32 cellular contexts compared by ENCODE assay signal in genomic region chr6:106540907-106541306, GRCh38.
DNase-seq lines count a peak whose midpoint lies in the region; ATAC-seq, FAIRE-seq and TF ChIP-seq lines count a peak whose summit lies in the region.
"Had no signal": no experiment of that assay in that cellular context is flagged by ENCODE, and none has a peak within 500 bp of the region (broad histone marks: within the 10 kb centered on the region; RNA-seq: fewer than 3 reads in every experiment).

No MANE protein-coding gene starts in this region.

- no peak overlapping the region for H3K56ac ChIP-seq in IMR-90 (ENCODE audit: extremely low read depth, insufficient read depth, low read length)

- H2BK120ac ChIP-seq in IMR-90 (ENCODE audit: low read depth, low read length), result no peak overlapping the region

- H2AK5ac ChIP-seq in IMR-90 (ENCODE audit: low read depth, low read length), result no peak overlapping the region

- H3K9me3 ChIP-seq in IMR-90 (ENCODE audit: control insufficient read depth, insufficient read depth, low read length) (no peaks in the 10 kb centered on the region), liver (ENCODE audit: control insufficient read depth in 4 of 4, low read length in 3 of 4) (no peaks in the 10 kb centered on the region), subcutaneous abdominal adipose tissue (ENCODE audit: control insufficient read depth in 5 of 5, low read length in 5 of 5) (no peaks in the 10 kb centered on the region)
- H3K9me3 ChIP-seq: breast epithelium, ovary, SJSA1, suprapubic skin, uterus had no signal

- TF ChIP-seq POLR2A in IMR-90 (IDR thresholded peaks at IDR 0.05; ENCODE audit: low read depth, low read length), result no peak
- TF ChIP-seq POLR2A in lower leg skin (IDR thresholded peaks at IDR 0.05), result no peak

- H3K9me3 Mint-ChIP-seq in central memory CD8-positive, alpha-beta T cell, result no peaks in the 10 kb centered on the region
- H3K9me3 Mint-ChIP-seq: activated CD4-positive, alpha-beta memory T cell treated with anti-CD3 and anti-CD28 coated beads, Interleukin-2, amount 10 ng/mL, durations not matched to agents 7 days and 5 days; activated T-helper 17 cell treated with anti-CD3 and anti-CD28 coated beads, Interleukin-2, amount 50 U/mL, for 72 hours; CD4-positive, alpha-beta T cell; GM23338; natural killer cell; stimulated activated effector memory CD8-positive, alpha-beta T cell treated with anti-CD3 and anti-CD28 coated beads, Interleukin-12 subunit alpha, Interleukin-12 subunit beta, amount 100 ng/mL, for 72 hours had no signal

- H3K4me1 Mint-ChIP-seq in central memory CD8-positive, alpha-beta T cell, result peaks cover 37% of the 10 kb centered on the region

- peak overlapping the region; percentile 3; the same call in 2 of the 3 replicates for H2BK15ac ChIP-seq in IMR-90 (ENCODE audit: low read depth, low read length)

- BruUV-seq in IMR-90 (replicated peaks; lab: Mats Ljungman, UMichigan), result no TSS peak

- no peak for TF ChIP-seq CTCF in IMR-90 (conservative IDR thresholded peaks at IDR 0.05; ENCODE audit: low read depth, low read length)
- TF ChIP-seq CTCF in liver (IDR thresholded peaks at IDR 0.05; ENCODE audit: low read depth, low read length, missing input control), result no peak
- no peak for TF ChIP-seq CTCF in lower leg skin (IDR thresholded peaks at IDR 0.05)

- DNase-seq in IMR-90 (no peak), urothelium cell line (ENCODE audit: low spot score) (no peak), lower leg skin (ENCODE audit: low spot score in 2 of 2) (no peak)
- DNase-seq in central memory CD8-positive, alpha-beta T cell (ENCODE audit: low spot score in 2 of 2), result no peak
- DNase-seq: activated CD4-positive, alpha-beta memory T cell treated with anti-CD3 and anti-CD28 coated beads, Interleukin-2, amount 10 ng/mL, durations not matched to agents 7 days and 5 days; activated CD8-positive, alpha-beta memory T cell treated with anti-CD3 and anti-CD28 coated beads, Interleukin-2, amount 50 U/mL, for 48 hours; activated naive CD4-positive, alpha-beta T cell treated with anti-CD3 and anti-CD28 coated beads, Interleukin-2, amount 50 U/mL, for 16 hours; CD4-positive, alpha-beta T cell; EL; islet precursor cell; left ventricle myocardium superior; natural killer cell; NCI-H1105; NCI-H187 treated with DMSO at 0.1 percent for 48 hours; NCI-H526 treated with DMSO at 0.1 percent for 48 hours; ovary; retina; stimulated activated CD4-positive, alpha-beta T cell treated with anti-CD3 and anti-CD28 coated beads, Interleukin-12 subunit alpha, Interleukin-12 subunit beta, amount 100 ng/mL, for 4 hours; stimulated activated CD4-positive, alpha-beta T cell treated with anti-CD3 and anti-CD28 coated beads, Interleukin-4, amount 100 ng/mL, for 24 hours; T-helper 1 cell; uterus had no signal

- H3K27ac ChIP-seq in IMR-90 (ENCODE audit: insufficient read depth, low read length) (peak overlapping the region; percentile 26; the same call in 1 of the 2 replicates), liver (ENCODE audit: low read depth in 1 of 2, low read length in 2 of 2) (no peak overlapping the region), subcutaneous abdominal adipose tissue (ENCODE audit: low read depth, low read length) (peak overlapping the region; percentile 81)
- H3K27ac ChIP-seq: breast epithelium, ovary, SJSA1, uterus had no signal

- no peak overlapping the region for H3K4me3 Mint-ChIP-seq in central memory CD8-positive, alpha-beta T cell
- H3K4me3 Mint-ChIP-seq: activated CD4-positive, alpha-beta memory T cell treated with anti-CD3 and anti-CD28 coated beads, Interleukin-2, amount 10 ng/mL, durations not matched to agents 7 days and 5 days; activated T-helper 17 cell treated with anti-CD3 and anti-CD28 coated beads, Interleukin-2, amount 50 U/mL, for 72 hours; CD4-positive, alpha-beta T cell; GM23338; natural killer cell; stimulated activated effector memory CD8-positive, alpha-beta T cell treated with anti-CD3 and anti-CD28 coated beads, Interleukin-12 subunit alpha, Interleukin-12 subunit beta, amount 100 ng/mL, for 72 hours had no signal

- WGBS in IMR-90 (ENCODE audit: extremely low coverage in 2 of 2, insufficient read length in 1 of 2), 2 experiments, result no CpG with 5 or more reads among the region's 6 CpGs
- 36% methylated on average over 6 of the region's 6 CpGs for WGBS in liver
- WGBS in lower leg skin, 2 donors, result 80 to 88% methylated on average over 6 of the region's 6 CpGs

- H3K27me3 ChIP-seq in IMR-90 (ENCODE audit: control insufficient read depth, insufficient read depth, low read length), result no peaks in the 10 kb centered on the region
- no peaks in the 10 kb centered on the region for H3K27me3 ChIP-seq in liver (ENCODE audit: control insufficient read depth in 4 of 4, insufficient read depth in 4 of 4, low read length in 3 of 4)
- H3K27me3 ChIP-seq in subcutaneous abdominal adipose tissue (ENCODE audit: control insufficient read depth in 5 of 5, insufficient read depth in 4 of 5, low read length in 5 of 5), result no peaks in the 10 kb centered on the region
- H3K27me3 ChIP-seq: breast epithelium, ovary, SJSA1, suprapubic skin, uterus had no signal

- H3K4me1 ChIP-seq in IMR-90 (ENCODE audit: control insufficient read depth, insufficient read depth, low read length), result peaks cover 2% of the 10 kb centered on the region
- H3K4me1 ChIP-seq in liver (ENCODE audit: control insufficient read depth in 4 of 4, insufficient read depth in 4 of 4, low read length in 3 of 4), result peaks cover 0 to 12% (median 4%) of the 10 kb centered on the region in 4 donors
- H3K4me1 ChIP-seq in subcutaneous abdominal adipose tissue (ENCODE audit: control insufficient read depth in 5 of 5, insufficient read depth in 5 of 5, low read length in 5 of 5), result peaks cover under 1 to 33% (median 20%) of the 10 kb centered on the region in 5 donors
- H3K4me1 ChIP-seq: uterus had no signal

- no peak for FAIRE-seq in urothelium cell line (lab: Jason Lieb, UNC)
- FAIRE-seq: GM12891 had no signal

- H3K18ac ChIP-seq in IMR-90 (ENCODE audit: low read depth, low read length), result peak overlapping the region; percentile 65

- H3K4me3 ChIP-seq in IMR-90 (ENCODE audit: insufficient read depth, low read depth, low read length) (no peak overlapping the region), liver (ENCODE audit: low read depth in 1 of 3, low read length in 3 of 3) (no peak overlapping the region), subcutaneous abdominal adipose tissue (ENCODE audit: low read depth in 1 of 5, low read length in 5 of 5) (no peak overlapping the region), lower leg skin (ENCODE audit: low read depth, poor library complexity, severe bottlenecking) (no peak overlapping the region)
- H3K4me3 ChIP-seq: breast epithelium, GM23338, ovary, SJSA1, suprapubic skin, uterus had no signal

- H3K36me3 Mint-ChIP-seq in central memory CD8-positive, alpha-beta T cell (ENCODE audit: insufficient read depth), result peaks cover 59% of the 10 kb centered on the region

- no peak overlapping the region for H3K4me2 ChIP-seq in IMR-90 (ENCODE audit: low read depth, low read length)
- H3K4me2 ChIP-seq: GM23338 had no signal

- H3K23ac ChIP-seq in IMR-90 (ENCODE audit: low read depth, low read length), result no peak overlapping the region

- peak overlapping the region in 1 of 2 experiments; percentile 40; a peak in 2 of 4 replicates for H4K8ac ChIP-seq in IMR-90 (ENCODE audit: low read depth in 2 of 2, low read length in 2 of 2)

- in situ Hi-C loops in IMR-90 (cut with MboI; ENCODE audit: low sequenced_read_pairs), result no loop called here

- H2BK5ac ChIP-seq in IMR-90 (ENCODE audit: low read depth, low read length, poor library complexity, severe bottlenecking), result no peak overlapping the region

- POLR2A ChIA-PET in IMR-90 (lab: Charles Lee; ENCODE audit: unreplicated experiment), result no interaction called here

- H3K9me1 ChIP-seq in IMR-90 (ENCODE audit: insufficient read depth, low read length), result 0 out of 2 replicates have a peak, but pooled peaks cover 1% of the 10 kb centered on the region

- no peaks in the 10 kb centered on the region for H4K20me1 ChIP-seq in IMR-90 (ENCODE audit: insufficient read depth, low read length)

- ATAC-seq in IMR-90 (ENCODE audit: low read depth) (0 out of 2 replicates have a peak, but pooled peaks have one; percentile 17), GM21360 (IDR thresholded peaks at IDR 0.05; ENCODE audit: unreplicated experiment) (no peak)
- ATAC-seq in central memory CD8-positive, alpha-beta T cell (replicated peaks; ENCODE audit: extremely low read depth, poor library complexity, severe bottlenecking), result no peak
- ATAC-seq: activated CD4-positive, CD25-positive, alpha-beta regulatory T cell treated with anti-CD3 and anti-CD28 coated beads, Interleukin-2, amount 50 U/mL, for 24 hours; activated T-helper 17 cell treated with anti-CD3 and anti-CD28 coated beads, Interleukin-2, amount 50 U/mL, for 72 hours; GM23338; left ventricle myocardium superior; natural killer cell; stimulated activated effector memory CD8-positive, alpha-beta T cell treated with anti-CD3 and anti-CD28 coated beads, Interleukin-12 subunit alpha, Interleukin-12 subunit beta, amount 100 ng/mL, for 72 hours had no signal

- H3K9ac ChIP-seq in IMR-90 (ENCODE audit: low read depth, low read length) (no peak overlapping the region), liver (ENCODE audit: low read depth in 1 of 2, low read length in 2 of 2) (no peak overlapping the region), subcutaneous abdominal adipose tissue (ENCODE audit: low read length in 5 of 5) (peak overlapping the region in 2 of 5 donors; percentile 8 to 78)

- peak overlapping the region; percentile 71 for H2AFZ ChIP-seq in IMR-90 (replicated peaks; ENCODE audit: low read length, poor library complexity)
- H2AFZ ChIP-seq: GM23338 had no signal

- no peak overlapping the region for H4K91ac ChIP-seq in IMR-90 (ENCODE audit: insufficient read depth, low read depth, low read length)

- H3K14ac ChIP-seq in IMR-90 (replicated peaks; ENCODE audit: low read depth, low read length), result no peak overlapping the region

- no peak overlapping the region for H2AK9ac ChIP-seq in IMR-90 (replicated peaks; ENCODE audit: low read depth, low read length, poor library complexity)

- CTCF ChIA-PET in IMR-90 (lab: Yijun Ruan, JAX), result interaction anchor here (0.6 to 1.0 kb wide), 3 partner anchors 26 to 1701 kb away, joined by 3 to 4 read pairs (median 3); no protein-coding TSS in a partner anchor

- H3K36me3 ChIP-seq in IMR-90 (ENCODE audit: control insufficient read depth, insufficient read depth, low read length) (no peaks in the 10 kb centered on the region), liver (ENCODE audit: control insufficient read depth in 4 of 4, insufficient read depth in 3 of 4, low read depth in 1 of 4, low read length in 3 of 4) (peaks cover 0 to 17% (median 5%) of the 10 kb centered on the region in 4 donors), subcutaneous abdominal adipose tissue (ENCODE audit: control insufficient read depth in 5 of 5, insufficient read depth in 5 of 5, low read length in 5 of 5) (peaks cover 5 to 14% (median 7%) of the 10 kb centered on the region in 5 donors)
- H3K36me3 ChIP-seq: breast epithelium, ovary, suprapubic skin, uterus had no signal

- no peak overlapping the region for H3K4ac ChIP-seq in IMR-90 (ENCODE audit: low read depth, low read length)

- dilution Hi-C loops in IMR-90 (cut with HindIII; ENCODE audit: low sequenced_read_pairs, unreplicated experiment), result no loop called here

- H4K5ac ChIP-seq in IMR-90 (ENCODE audit: low read depth, low read length), result no peak overlapping the region

- no peak overlapping the region for H2BK20ac ChIP-seq in IMR-90 (ENCODE audit: low read depth, low read length)

- intact Hi-C loops in IMR-90 (cut with micrococcal nuclease), result no loop called here
- intact Hi-C loops in lower leg skin (cut with DNase I; ENCODE audit: low total_unique reads), result no loop called here

- TF ChIP-seq RAD21 in IMR-90 (IDR thresholded peaks at IDR 0.05; ENCODE audit: low read length) (no peak), liver (IDR thresholded peaks at IDR 0.05) (no peak)

- H3K79me1 ChIP-seq in IMR-90 (ENCODE audit: low read depth in 1 of 2, low read length in 2 of 2), result no peaks in the 10 kb centered on the region

- no peaks in the 10 kb centered on the region for H3K27me3 Mint-ChIP-seq in central memory CD8-positive, alpha-beta T cell
- H3K27me3 Mint-ChIP-seq: activated CD4-positive, alpha-beta memory T cell treated with anti-CD3 and anti-CD28 coated beads, Interleukin-2, amount 10 ng/mL, durations not matched to agents 7 days and 5 days; activated T-helper 17 cell treated with anti-CD3 and anti-CD28 coated beads, Interleukin-2, amount 50 U/mL, for 72 hours; CD4-positive, alpha-beta T cell had no signal

- peak overlapping the region; percentile 38 for H3K27ac Mint-ChIP-seq in central memory CD8-positive, alpha-beta T cell (ENCODE audit: low read depth)
- H3K27ac Mint-ChIP-seq: activated CD4-positive, alpha-beta memory T cell treated with anti-CD3 and anti-CD28 coated beads, Interleukin-2, amount 10 ng/mL, durations not matched to agents 7 days and 5 days; activated T-helper 17 cell treated with anti-CD3 and anti-CD28 coated beads, Interleukin-2, amount 50 U/mL, for 72 hours; CD4-positive, alpha-beta T cell; GM23338; natural killer cell; stimulated activated effector memory CD8-positive, alpha-beta T cell treated with anti-CD3 and anti-CD28 coated beads, Interleukin-12 subunit alpha, Interleukin-12 subunit beta, amount 100 ng/mL, for 72 hours had no signal

Comparison
In these comparisons a context has a peak if more than half of its experiments do, and no peak if none do; other contexts are left out.
1. H3K27ac ChIP-seq: peak in IMR-90 (single experiment) and subcutaneous abdominal adipose tissue (single experiment); none in liver (0 of 2).